16 cellular contexts compared by ENCODE assay signal in genomic region chr12:132496710-132497109, GRCh38.
"Had no signal": no experiment of that assay in that cellular context is flagged by ENCODE, and none has a peak within 500 bp of the region (broad histone marks: within the 10 kb centered on the region; RNA-seq: fewer than 3 reads in every experiment).

No MANE protein-coding gene starts in this region.

- H3K9ac ChIP-seq: parathyroid adenoma had no signal

- H3K27ac ChIP-seq: coronary artery, epithelial cell of prostate, gastroesophageal sphincter, left ventricle myocardium inferior, parathyroid adenoma, stomach, thoracic aorta had no signal

- FAIRE-seq: keratinocyte, urothelium cell line had no signal

- H3K4me3 Mint-ChIP-seq: activated CD4-positive, alpha-beta T cell treated with anti-CD3 and anti-CD28 coated beads, Interleukin-2, amount 10 ng/mL, durations not matched to agents 24 days and 14 days; memory B cell had no signal

- H3K27ac Mint-ChIP-seq: activated CD4-positive, alpha-beta T cell treated with anti-CD3 and anti-CD28 coated beads, Interleukin-2, amount 10 ng/mL, durations not matched to agents 24 days and 14 days; memory B cell had no signal

- H3K27me3 Mint-ChIP-seq: activated CD4-positive, alpha-beta T cell treated with anti-CD3 and anti-CD28 coated beads, Interleukin-2, amount 10 ng/mL, durations not matched to agents 24 days and 14 days; memory B cell; T-cell had no signal

- H3K4me3 ChIP-seq: coronary artery, gastroesophageal sphincter, left ventricle myocardium inferior, stomach, thoracic aorta had no signal

- H3K27me3 ChIP-seq: gastroesophageal sphincter, stomach had no signal

- H3K9me3 Mint-ChIP-seq: activated CD4-positive, alpha-beta T cell treated with anti-CD3 and anti-CD28 coated beads, Interleukin-2, amount 10 ng/mL, durations not matched to agents 24 days and 14 days; memory B cell; T-cell had no signal

- H3K36me3 ChIP-seq: left ventricle myocardium inferior, stomach, thoracic aorta had no signal

- ATAC-seq: gastroesophageal sphincter, T-cell had no signal

- DNase-seq: activated CD4-positive, alpha-beta T cell treated with anti-CD3 and anti-CD28 coated beads, Interleukin-2, amount 10 ng/mL, durations not matched to agents 24 days and 14 days; caudate nucleus; effector CD8-positive, alpha-beta T cell; left ventricle myocardium inferior; retina; stimulated activated CD4-positive, alpha-beta T cell treated with anti-CD3 and anti-CD28 coated beads, Interleukin-4, amount 100 ng/mL, for 4 hours; stomach; T-cell had no signal

- H3K9me3 ChIP-seq: gastroesophageal sphincter, left ventricle myocardium inferior, stomach, thoracic aorta had no signal

- H2AFZ ChIP-seq: parathyroid adenoma had no signal
